18 cellular contexts compared by ENCODE assay signal in genomic region chr16:56506941-56507340, GRCh38. TPM values are rescaled to one million over a fixed set of nuclear protein-coding genes. Genes with fewer than 3 reads are reported as not detected.
DNase-seq lines count a peak whose midpoint lies in the region; ATAC-seq and TF ChIP-seq lines count a peak whose summit lies in the region.
"Had no signal": no experiment of that assay in that cellular context is flagged by ENCODE, and none has a peak within 500 bp of the region (broad histone marks: within the 10 kb centered on the region; RNA-seq: fewer than 3 reads in every experiment).

No MANE protein-coding gene starts in this region.

- no peak overlapping the region for H3K9ac ChIP-seq in SK-N-MC (ENCODE audit: insufficient read length)
- H3K9ac ChIP-seq: BLaER1 had no signal

- H3K36me3 Mint-ChIP-seq in mesothelial cell of epicardium, result peaks cover 38% of the 10 kb centered on the region
- H3K36me3 Mint-ChIP-seq in activated CD4-positive, alpha-beta T cell treated with anti-CD3 and anti-CD28 coated beads, Interleukin-2, amount 10 ng/mL, durations not matched to agents 24 days and 14 days (ENCODE audit: low read depth), result peaks cover 16% of the 10 kb centered on the region

- H3K9me3 ChIP-seq in SK-N-MC (ENCODE audit: low read depth, low read length), result no peaks in the 10 kb centered on the region
- H3K9me3 ChIP-seq: BLaER1, lower lobe of right lung had no signal

- no peak overlapping the region for H3K4me3 Mint-ChIP-seq in mesothelial cell of epicardium
- no peak overlapping the region for H3K4me3 Mint-ChIP-seq in activated CD4-positive, alpha-beta T cell treated with anti-CD3 and anti-CD28 coated beads, Interleukin-2, amount 10 ng/mL, durations not matched to agents 24 days and 14 days
- H3K4me3 Mint-ChIP-seq: activated naive CD4-positive, alpha-beta T cell treated with anti-CD3 and anti-CD28 coated beads, Interleukin-2, amount 10 ng/mL, durations not matched to agents 7 days and 5 days had no signal

- peak overlapping the region; percentile 76 for H3K27ac Mint-ChIP-seq in mesothelial cell of epicardium
- H3K27ac Mint-ChIP-seq in activated CD4-positive, alpha-beta T cell treated with anti-CD3 and anti-CD28 coated beads, Interleukin-2, amount 10 ng/mL, durations not matched to agents 24 days and 14 days, result no peak overlapping the region
- H3K27ac Mint-ChIP-seq: activated naive CD4-positive, alpha-beta T cell treated with anti-CD3 and anti-CD28 coated beads, Interleukin-2, amount 10 ng/mL, durations not matched to agents 7 days and 5 days had no signal

- H3K27ac ChIP-seq in SK-N-MC, result 0 out of 2 replicates have a peak overlapping the region, but pooled peaks have one; percentile 19
- H3K27ac ChIP-seq: BLaER1, lower lobe of right lung had no signal

- H3K36me3 ChIP-seq in SK-N-MC (ENCODE audit: insufficient read depth, low read length), result no peaks in the 10 kb centered on the region; the same call in 1 of the 2 replicates

- DNase-seq in AG09309 (ENCODE audit: low read depth) (peak; percentile 20), SK-N-MC (ENCODE audit: low read depth, low spot score) (no peak), dermis blood vessel endothelial cell (peak; percentile 87), mesothelial cell of epicardium (ENCODE audit: low spot score in 2 of 2, unreplicated experiment in 2 of 2) (no peak), G401 (ENCODE audit: low spot score) (no peak), cerebellar cortex (ENCODE audit: low spot score) (no peak)
- no peak for DNase-seq in activated CD4-positive, alpha-beta T cell treated with anti-CD3 and anti-CD28 coated beads, Interleukin-2, amount 10 ng/mL, durations not matched to agents 24 days and 14 days
- DNase-seq: activated CD8-positive, alpha-beta memory T cell treated with anti-CD3 and anti-CD28 coated beads for 24 hours; activated naive CD4-positive, alpha-beta T cell treated with anti-CD3 and anti-CD28 coated beads, Interleukin-2, amount 10 ng/mL, durations not matched to agents 7 days and 5 days; hippocampal formation; lower lobe of right lung; NCI-H1048; NCI-H446 treated with DMSO at 0.1 percent for 48 hours; T1000 had no signal

- peaks cover 46% of the 10 kb centered on the region for H3K4me1 Mint-ChIP-seq in mesothelial cell of epicardium
- no peaks in the 10 kb centered on the region for H3K4me1 Mint-ChIP-seq in activated CD4-positive, alpha-beta T cell treated with anti-CD3 and anti-CD28 coated beads, Interleukin-2, amount 10 ng/mL, durations not matched to agents 24 days and 14 days
- H3K4me1 Mint-ChIP-seq: activated naive CD4-positive, alpha-beta T cell treated with anti-CD3 and anti-CD28 coated beads, Interleukin-2, amount 10 ng/mL, durations not matched to agents 7 days and 5 days had no signal

- no peak for ATAC-seq in GM21515 (IDR thresholded peaks at IDR 0.05; ENCODE audit: unreplicated experiment)
- ATAC-seq: lower lobe of right lung, Panc1 had no signal

- intact Hi-C loops in activated CD4-positive, alpha-beta T cell treated with anti-CD3 and anti-CD28 coated beads, Interleukin-2, amount 10 ng/mL, durations not matched to agents 24 days and 14 days (cut with micrococcal nuclease), result no loop called here

- in situ Hi-C loops in G401 (cut with HindIII; ENCODE audit: low sequenced_read_pairs), result no loop called here

- H3K4me3 ChIP-seq in AG09309 (ENCODE audit: control insufficient read depth, low read depth, low read length) (no peak overlapping the region), SK-N-MC (no peak overlapping the region)
- H3K4me3 ChIP-seq: BLaER1, lower lobe of right lung had no signal

- TF ChIP-seq CTCF in AG09309 (IDR thresholded peaks at IDR 0.05; ENCODE audit: control insufficient read depth, insufficient read depth, low read depth, low read length, missing control alignments) (no peak), mesothelial cell of epicardium (IDR thresholded peaks at IDR 0.05; ENCODE audit: unreplicated experiment) (no peak)

- H3K27me3 Mint-ChIP-seq in mesothelial cell of epicardium (ENCODE audit: low read depth), result no peaks in the 10 kb centered on the region
- H3K27me3 Mint-ChIP-seq in activated CD4-positive, alpha-beta T cell treated with anti-CD3 and anti-CD28 coated beads, Interleukin-2, amount 10 ng/mL, durations not matched to agents 24 days and 14 days, result no peaks in the 10 kb centered on the region
- H3K27me3 Mint-ChIP-seq: activated naive CD4-positive, alpha-beta T cell treated with anti-CD3 and anti-CD28 coated beads, Interleukin-2, amount 10 ng/mL, durations not matched to agents 7 days and 5 days had no signal

- no peaks in the 10 kb centered on the region for H3K9me3 Mint-ChIP-seq in mesothelial cell of epicardium
- no peaks in the 10 kb centered on the region for H3K9me3 Mint-ChIP-seq in activated CD4-positive, alpha-beta T cell treated with anti-CD3 and anti-CD28 coated beads, Interleukin-2, amount 10 ng/mL, durations not matched to agents 24 days and 14 days
- H3K9me3 Mint-ChIP-seq: activated naive CD4-positive, alpha-beta T cell treated with anti-CD3 and anti-CD28 coated beads, Interleukin-2, amount 10 ng/mL, durations not matched to agents 7 days and 5 days had no signal

RNA-seq across cellular contexts. Expression of gene BBS2, which starts 12.9 kb away (rescaled TPM):
- total RNA-seq in dermis blood vessel endothelial cell (40.6 and 52.2 TPM in 2 replicates), mesothelial cell of epicardium (58.2 to 63.1 TPM (median 60.8 TPM) in 3 replicates)
- total RNA-seq in activated CD4-positive, alpha-beta T cell treated with anti-CD3 and anti-CD28 coated beads, Interleukin-2, amount 10 ng/mL, durations not matched to agents 24 days and 14 days, result 8.5 and 10.9 TPM in 2 replicates
- total RNA-seq in G401 (2014; rRNA removed; shearing (Covaris generic)), result 72.5 and 83.8 TPM in 2 replicates

RNA-seq across cellular contexts. Expression of gene OGFOD1, which starts 55.6 kb away (rescaled TPM):
- total RNA-seq in dermis blood vessel endothelial cell, result 71.6 and 155 TPM in 2 replicates
- total RNA-seq in mesothelial cell of epicardium, result 34.3 to 37.2 TPM (median 35.5 TPM) in 3 replicates
- 87.0 and 89.2 TPM in 2 replicates for total RNA-seq in activated CD4-positive, alpha-beta T cell treated with anti-CD3 and anti-CD28 coated beads, Interleukin-2, amount 10 ng/mL, durations not matched to agents 24 days and 14 days
- 69.8 and 82.3 TPM in 2 replicates for total RNA-seq in G401 (2014; rRNA removed; shearing (Covaris generic))

RNA-seq across cellular contexts. Expression of gene NUDT21, which starts 55.8 kb away (rescaled TPM):
- 102 and 147 TPM in 2 replicates for total RNA-seq in dermis blood vessel endothelial cell
- 134 to 141 TPM (median 136 TPM) in 3 replicates for total RNA-seq in mesothelial cell of epicardium
- total RNA-seq in activated CD4-positive, alpha-beta T cell treated with anti-CD3 and anti-CD28 coated beads, Interleukin-2, amount 10 ng/mL, durations not matched to agents 24 days and 14 days, result 282 and 297 TPM in 2 replicates
- total RNA-seq in G401 (2014; rRNA removed; shearing (Covaris generic)), result 106 and 165 TPM in 2 replicates

RNA-seq across cellular contexts. Expression of gene MT4, which starts 57.9 kb away (rescaled TPM):
- total RNA-seq in dermis blood vessel endothelial cell, result not detected in 2 replicates
- not detected in 3 replicates for total RNA-seq in mesothelial cell of epicardium
- total RNA-seq in activated CD4-positive, alpha-beta T cell treated with anti-CD3 and anti-CD28 coated beads, Interleukin-2, amount 10 ng/mL, durations not matched to agents 24 days and 14 days, result not detected in 2 replicates
- total RNA-seq in G401 (2014; rRNA removed; shearing (Covaris generic)), result not detected in 2 replicates
- total RNA-seq: H1, lower lobe of right lung had no signal

Comparison
In these comparisons a context has a peak if more than half of its experiments do, and no peak if none do; other contexts are left out.
1. DNase-seq: peak in AG09309 (single experiment) and dermis blood vessel endothelial cell (single experiment); none in SK-N-MC (single experiment), mesothelial cell of epicardium (0 of 2), activated CD4-positive, alpha-beta T cell treated with anti-CD3 and anti-CD28 coated beads, Interleukin-2, amount 10 ng/mL, durations not matched to agents 24 days and 14 days (single experiment), G401 (single experiment) and cerebellar cortex (single experiment).